Comparison of ENCODE assay signal across 8 cellular contexts in genomic region chr19:18995804-18996241, GRCh38. TPM values are rescaled to one million over a fixed set of nuclear protein-coding genes. Genes with fewer than 3 reads are reported as not detected.
A peak's percentile ranks its signal among the peaks of the same experiment; 100 is the strongest.
DNase-seq lines count a peak whose midpoint lies in the region; TF ChIP-seq lines count a peak whose summit lies in the region.

No MANE protein-coding gene starts in this region.

- H3K36me3 ChIP-seq in adrenal gland (replicated peaks in 1 of 2), result peaks cover 0 to 36% of the 10 kb centered on the region in 2 donors
- no peaks in the 10 kb centered on the region for H3K36me3 ChIP-seq in hepatocyte (replicated peaks; ENCODE audit: insufficient read depth, low read depth)

- intact Hi-C loops in adrenal gland (cut with DNase I), result no loop called here

- H3K9me3 ChIP-seq in AG04450 (ENCODE audit: control insufficient read depth, insufficient read depth, low read length) (no peaks in the 10 kb centered on the region), adrenal gland (replicated peaks in 1 of 3) (no peaks in the 10 kb centered on the region), hepatocyte (ENCODE audit: low read depth) (no peaks in the 10 kb centered on the region)

- H2AFZ ChIP-seq in hepatocyte, result no peak overlapping the region

- DNase-seq in AG04450 (ENCODE audit: low read depth, low spot score) (peak; percentile 91), NCI-H510A (lab: John Stamatoyannopoulos, UW) (peak; percentile 32), adrenal gland (peak in 6 of 7 donors; percentile 63 to 84 (median 75)), hepatocyte (ENCODE audit: low spot score) (peak; percentile 82), skeletal muscle cell (ENCODE audit: low read depth) (peak; percentile 42), NCI-H2029 (lab: John Stamatoyannopoulos, UW) (no peak), KG1 (lab: John Stamatoyannopoulos, UW) (no peak)

- H3K9me2 ChIP-seq in hepatocyte (replicated peaks; ENCODE audit: insufficient read depth), result no peaks in the 10 kb centered on the region

- peak overlapping the region; percentile 82 for H3K27ac ChIP-seq in AG04450 (ENCODE audit: low read depth, low read length)
- peak overlapping the region in 1 of 5 donors; percentile 21 for H3K27ac ChIP-seq in adrenal gland
- no peak overlapping the region for H3K27ac ChIP-seq in hepatocyte

- no peak overlapping the region for H3K4me2 ChIP-seq in hepatocyte

- TF ChIP-seq CTCF in AG04450 (IDR thresholded peaks at IDR 0.05; ENCODE audit: low read depth, low read length) (peak; percentile 94), GM12872 (IDR thresholded peaks at IDR 0.05; ENCODE audit: insufficient read depth, low read depth, low read length) (peak; percentile 55), adrenal gland (IDR thresholded peaks at IDR 0.05) (peak; percentile 15 to 49 (median 42)), hepatocyte (IDR thresholded peaks at IDR 0.05; ENCODE audit: poor library complexity) (peak; percentile 46)

- CTCF ChIA-PET in AG04450 (lab: Charles Lee), result interaction anchor here (0.5 to 2.3 kb wide), 14 partner anchors 9 to 1493 kb away, joined by 3 to 21 read pairs (median 4); no protein-coding TSS in a partner anchor

- TF ChIP-seq POLR2A in adrenal gland (IDR thresholded peaks at IDR 0.05), result no peak

- no peaks in the 10 kb centered on the region for H3K79me2 ChIP-seq in hepatocyte

- POLR2A ChIA-PET in AG04450 (lab: Yijun Ruan, JAX), result interaction anchor here (0.7 to 1.9 kb wide), 5 partner anchors 9 to 962 kb away, joined by 3 to 10 read pairs (median 3); partner anchors contain the start of genes COPE and DDX49

- 43 to 72% (median 53%) methylated on average over 5 of the region's 5 CpGs for WGBS in adrenal gland, 4 donors
- 65% methylated on average over 5 of the region's 5 CpGs for WGBS in hepatocyte (ENCODE audit: low lambda C conversion rate, missing lambda C conversion rate)

- H4K20me1 ChIP-seq in hepatocyte (ENCODE audit: insufficient read depth, poor library complexity, severe bottlenecking), result no peaks in the 10 kb centered on the region

- H3K4me3 ChIP-seq in AG04450 (ENCODE audit: low read depth, low read length) (no peak overlapping the region), adrenal gland (no peak overlapping the region), hepatocyte (no peak overlapping the region), skeletal muscle cell (ENCODE audit: low read depth, low read length) (no peak overlapping the region)

- H3K27me3 ChIP-seq in AG04450 (ENCODE audit: control insufficient read depth, insufficient read depth, low read length) (no peaks in the 10 kb centered on the region), adrenal gland (no peaks in the 10 kb centered on the region), hepatocyte (no peaks in the 10 kb centered on the region)

- H3K4me1 ChIP-seq in adrenal gland (replicated peaks in 1 of 2), result no peaks in the 10 kb centered on the region
- H3K4me1 ChIP-seq in hepatocyte (ENCODE audit: insufficient read depth), result no peaks in the 10 kb centered on the region

RNA-seq across cellular contexts. Expression of gene SUGP2, which starts 37.5 kb away (rescaled TPM):
- polyA plus RNA-seq in AG04450 (2011; rRNA removed) (39.2 and 44.2 TPM in 2 replicates), adrenal gland (100 to 1,000 TPM in 2 of 3 donors, 10 to 100 TPM in 1; 39.6 to 291 (median 176) TPM), hepatocyte (51.0 and 57.5 TPM in 2 replicates)
- 24.9 and 29.3 TPM in 2 replicates for polyA minus RNA-seq in AG04450 (2011; rRNA and poly(A)+ RNA removed)
- total RNA-seq in adrenal gland (10 to 100 TPM; 22.0 to 87.6 (median 49.6) TPM), hepatocyte (35.6 and 36.4 TPM in 2 replicates)

RNA-seq across cellular contexts. Expression of gene ARMC6, which starts 37.6 kb away (rescaled TPM):
- polyA plus RNA-seq in AG04450 (2011; rRNA removed) (18.9 and 26.4 TPM in 2 replicates), adrenal gland (10 to 100 TPM; 26.5 to 39.3 (median 38.5) TPM), hepatocyte (25.8 and 30.8 TPM in 2 replicates)
- 26.9 and 38.1 TPM in 2 replicates for polyA minus RNA-seq in AG04450 (2011; rRNA and poly(A)+ RNA removed)
- total RNA-seq in adrenal gland (10 to 100 TPM; 16.7 to 31.5 (median 27.2) TPM), hepatocyte (26.4 and 29.7 TPM in 2 replicates)

RNA-seq across cellular contexts. Expression of gene HOMER3, which starts 54.8 kb away (rescaled TPM):
- polyA plus RNA-seq in AG04450 (2011; rRNA removed), result 29.0 and 45.3 TPM in 2 replicates
- 46.7 and 58.3 TPM in 2 replicates for polyA minus RNA-seq in AG04450 (2011; rRNA and poly(A)+ RNA removed)
- total RNA-seq in adrenal gland, result 10 to 100 TPM; 26.8 to 97.1 (median 34.8) TPM
- polyA plus RNA-seq in adrenal gland, result 100 to 1,000 TPM in 1 of 3 donors, 10 to 100 TPM in 2; 13.9 to 130 (median 43.2) TPM
- 28.9 and 44.0 TPM in 2 replicates for total RNA-seq in hepatocyte
- polyA plus RNA-seq in hepatocyte, result 41.4 and 53.4 TPM in 2 replicates

Comparison
In these comparisons a context has a peak if more than half of its experiments do, and no peak if none do; other contexts are left out.
1. DNase-seq: peak in AG04450 (single experiment), NCI-H510A (single experiment), adrenal gland (6 of 7), hepatocyte (single experiment) and skeletal muscle cell (single experiment); none in NCI-H2029 (single experiment) and KG1 (single experiment).
2. CTCF ChIP-seq: peak in every context shown above with its lines; median percentile 94 in AG04450; 55 in GM12872; 46 in hepatocyte; 42 in adrenal gland.